ENCODE assay signal across 1 cellular context in the genomic region with DNA sequence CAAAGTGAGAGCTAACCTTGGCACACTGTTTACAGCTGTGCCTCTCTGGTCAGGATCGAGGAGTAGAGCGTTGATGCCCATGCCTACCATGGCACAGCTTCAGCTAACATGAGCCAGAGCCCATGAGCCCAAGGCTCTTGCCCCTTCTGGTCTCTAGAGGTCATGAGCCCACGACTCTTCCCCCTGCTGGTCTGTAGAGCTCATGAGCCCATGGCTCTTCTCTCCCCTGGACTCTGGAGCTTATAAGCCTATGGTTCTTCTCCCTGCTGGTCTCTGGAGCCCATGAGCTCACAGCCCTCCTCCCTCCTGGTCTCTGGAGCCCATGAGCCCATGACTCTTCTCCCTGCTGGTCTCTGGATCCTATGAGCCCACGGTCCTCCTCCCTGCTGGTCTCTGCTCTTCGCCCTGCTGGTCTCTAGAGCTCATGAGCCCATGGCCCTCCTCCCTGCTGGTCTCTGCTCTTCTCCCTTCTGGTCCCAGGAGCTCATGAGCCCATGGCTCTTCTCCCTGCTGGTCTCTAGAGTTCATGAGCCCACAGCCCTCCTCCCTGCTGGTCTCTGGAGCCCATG.
TF ChIP-seq lines count a peak whose summit lies in the region.

No MANE protein-coding gene starts in this region.

TF ChIP-seq in K562, 482 proteins besides CTCF, POLR2A, EP300 and RAD21:
- TF ChIP-seq, protein P1, sequence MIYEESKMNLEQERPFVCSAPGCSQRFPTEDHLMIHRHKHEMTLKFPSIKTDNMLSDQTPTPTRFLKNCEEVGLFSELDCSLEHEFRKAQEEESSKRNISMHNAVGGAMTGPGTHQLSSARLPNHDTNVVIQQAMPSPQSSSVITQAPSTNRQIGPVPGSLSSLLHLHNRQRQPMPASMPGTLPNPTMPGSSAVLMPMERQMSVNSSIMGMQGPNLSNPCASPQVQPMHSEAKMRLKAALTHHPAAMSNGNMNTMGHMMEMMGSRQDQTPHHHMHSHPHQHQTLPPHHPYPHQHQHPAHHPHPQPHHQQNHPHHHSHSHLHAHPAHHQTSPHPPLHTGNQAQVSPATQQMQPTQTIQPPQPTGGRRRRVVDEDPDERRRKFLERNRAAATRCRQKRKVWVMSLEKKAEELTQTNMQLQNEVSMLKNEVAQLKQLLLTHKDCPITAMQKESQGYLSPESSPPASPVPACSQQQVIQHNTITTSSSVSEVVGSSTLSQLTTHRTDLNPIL (CRISPR knock-in tag; IDR thresholded peaks at IDR 0.05): no peak
- TF ChIP-seq SNRNP70 (optimal IDR thresholded peaks at IDR 0.05; ENCODE audit: low read depth, low read length) (no peak), ZKSCAN8 (CRISPR knock-in tag; IDR thresholded peaks at IDR 0.05) (no peak), XRCC4 (IDR thresholded peaks at IDR 0.05; ENCODE audit: extremely low read depth, insufficient read depth, insufficient read length) (no peak), RB1 (IDR thresholded peaks at IDR 0.05; ENCODE audit: low read depth) (no peak), RBM34 (IDR thresholded peaks at IDR 0.05; ENCODE audit: borderline replicate concordance, insufficient read depth, low read length) (no peak), RBM15 (IDR thresholded peaks at IDR 0.05; ENCODE audit: insufficient read depth, low read length) (no peak), ZNF217 (CRISPR knock-in tag; IDR thresholded peaks at IDR 0.05) (no peak), ZNF699 (CRISPR knock-in tag; IDR thresholded peaks at IDR 0.05; ENCODE audit: insufficient replicate concordance) (no peak), CBFA2T2 (conservative IDR thresholded peaks at IDR 0.05) (no peak), DNMT1 (IDR thresholded peaks at IDR 0.05) (no peak), MCM7 (IDR thresholded peaks at IDR 0.05) (no peak)
- TF ChIP-seq, protein P2, sequence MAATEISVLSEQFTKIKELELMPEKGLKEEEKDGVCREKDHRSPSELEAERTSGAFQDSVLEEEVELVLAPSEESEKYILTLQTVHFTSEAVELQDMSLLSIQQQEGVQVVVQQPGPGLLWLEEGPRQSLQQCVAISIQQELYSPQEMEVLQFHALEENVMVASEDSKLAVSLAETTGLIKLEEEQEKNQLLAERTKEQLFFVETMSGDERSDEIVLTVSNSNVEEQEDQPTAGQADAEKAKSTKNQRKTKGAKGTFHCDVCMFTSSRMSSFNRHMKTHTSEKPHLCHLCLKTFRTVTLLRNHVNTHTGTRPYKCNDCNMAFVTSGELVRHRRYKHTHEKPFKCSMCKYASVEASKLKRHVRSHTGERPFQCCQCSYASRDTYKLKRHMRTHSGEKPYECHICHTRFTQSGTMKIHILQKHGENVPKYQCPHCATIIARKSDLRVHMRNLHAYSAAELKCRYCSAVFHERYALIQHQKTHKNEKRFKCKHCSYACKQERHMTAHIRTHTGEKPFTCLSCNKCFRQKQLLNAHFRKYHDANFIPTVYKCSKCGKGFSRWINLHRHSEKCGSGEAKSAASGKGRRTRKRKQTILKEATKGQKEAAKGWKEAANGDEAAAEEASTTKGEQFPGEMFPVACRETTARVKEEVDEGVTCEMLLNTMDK (IDR thresholded peaks at IDR 0.05; ENCODE audit: borderline replicate concordance, insufficient read depth, low read depth, low read length, poor library complexity, severe bottlenecking): no peak
- TF ChIP-seq, protein P3, sequence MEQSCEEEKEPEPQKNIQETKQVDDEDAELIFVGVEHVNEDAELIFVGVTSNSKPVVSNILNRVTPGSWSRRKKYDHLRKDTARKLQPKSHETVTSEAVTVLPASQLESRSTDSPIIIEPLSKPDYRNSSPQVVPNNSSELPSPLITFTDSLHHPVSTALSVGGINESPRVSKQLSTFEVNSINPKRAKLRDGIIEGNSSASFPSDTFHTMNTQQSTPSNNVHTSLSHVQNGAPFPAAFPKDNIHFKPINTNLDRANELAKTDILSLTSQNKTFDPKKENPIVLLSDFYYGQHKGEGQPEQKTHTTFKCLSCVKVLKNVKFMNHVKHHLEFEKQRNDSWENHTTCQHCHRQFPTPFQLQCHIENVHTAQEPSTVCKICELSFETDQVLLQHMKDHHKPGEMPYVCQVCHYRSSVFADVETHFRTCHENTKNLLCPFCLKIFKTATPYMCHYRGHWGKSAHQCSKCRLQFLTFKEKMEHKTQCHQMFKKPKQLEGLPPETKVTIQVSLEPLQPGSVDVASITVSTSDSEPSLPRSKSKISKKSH (CRISPR knock-in tag; IDR thresholded peaks at IDR 0.05): no peak
- TF ChIP-seq, protein P4, sequence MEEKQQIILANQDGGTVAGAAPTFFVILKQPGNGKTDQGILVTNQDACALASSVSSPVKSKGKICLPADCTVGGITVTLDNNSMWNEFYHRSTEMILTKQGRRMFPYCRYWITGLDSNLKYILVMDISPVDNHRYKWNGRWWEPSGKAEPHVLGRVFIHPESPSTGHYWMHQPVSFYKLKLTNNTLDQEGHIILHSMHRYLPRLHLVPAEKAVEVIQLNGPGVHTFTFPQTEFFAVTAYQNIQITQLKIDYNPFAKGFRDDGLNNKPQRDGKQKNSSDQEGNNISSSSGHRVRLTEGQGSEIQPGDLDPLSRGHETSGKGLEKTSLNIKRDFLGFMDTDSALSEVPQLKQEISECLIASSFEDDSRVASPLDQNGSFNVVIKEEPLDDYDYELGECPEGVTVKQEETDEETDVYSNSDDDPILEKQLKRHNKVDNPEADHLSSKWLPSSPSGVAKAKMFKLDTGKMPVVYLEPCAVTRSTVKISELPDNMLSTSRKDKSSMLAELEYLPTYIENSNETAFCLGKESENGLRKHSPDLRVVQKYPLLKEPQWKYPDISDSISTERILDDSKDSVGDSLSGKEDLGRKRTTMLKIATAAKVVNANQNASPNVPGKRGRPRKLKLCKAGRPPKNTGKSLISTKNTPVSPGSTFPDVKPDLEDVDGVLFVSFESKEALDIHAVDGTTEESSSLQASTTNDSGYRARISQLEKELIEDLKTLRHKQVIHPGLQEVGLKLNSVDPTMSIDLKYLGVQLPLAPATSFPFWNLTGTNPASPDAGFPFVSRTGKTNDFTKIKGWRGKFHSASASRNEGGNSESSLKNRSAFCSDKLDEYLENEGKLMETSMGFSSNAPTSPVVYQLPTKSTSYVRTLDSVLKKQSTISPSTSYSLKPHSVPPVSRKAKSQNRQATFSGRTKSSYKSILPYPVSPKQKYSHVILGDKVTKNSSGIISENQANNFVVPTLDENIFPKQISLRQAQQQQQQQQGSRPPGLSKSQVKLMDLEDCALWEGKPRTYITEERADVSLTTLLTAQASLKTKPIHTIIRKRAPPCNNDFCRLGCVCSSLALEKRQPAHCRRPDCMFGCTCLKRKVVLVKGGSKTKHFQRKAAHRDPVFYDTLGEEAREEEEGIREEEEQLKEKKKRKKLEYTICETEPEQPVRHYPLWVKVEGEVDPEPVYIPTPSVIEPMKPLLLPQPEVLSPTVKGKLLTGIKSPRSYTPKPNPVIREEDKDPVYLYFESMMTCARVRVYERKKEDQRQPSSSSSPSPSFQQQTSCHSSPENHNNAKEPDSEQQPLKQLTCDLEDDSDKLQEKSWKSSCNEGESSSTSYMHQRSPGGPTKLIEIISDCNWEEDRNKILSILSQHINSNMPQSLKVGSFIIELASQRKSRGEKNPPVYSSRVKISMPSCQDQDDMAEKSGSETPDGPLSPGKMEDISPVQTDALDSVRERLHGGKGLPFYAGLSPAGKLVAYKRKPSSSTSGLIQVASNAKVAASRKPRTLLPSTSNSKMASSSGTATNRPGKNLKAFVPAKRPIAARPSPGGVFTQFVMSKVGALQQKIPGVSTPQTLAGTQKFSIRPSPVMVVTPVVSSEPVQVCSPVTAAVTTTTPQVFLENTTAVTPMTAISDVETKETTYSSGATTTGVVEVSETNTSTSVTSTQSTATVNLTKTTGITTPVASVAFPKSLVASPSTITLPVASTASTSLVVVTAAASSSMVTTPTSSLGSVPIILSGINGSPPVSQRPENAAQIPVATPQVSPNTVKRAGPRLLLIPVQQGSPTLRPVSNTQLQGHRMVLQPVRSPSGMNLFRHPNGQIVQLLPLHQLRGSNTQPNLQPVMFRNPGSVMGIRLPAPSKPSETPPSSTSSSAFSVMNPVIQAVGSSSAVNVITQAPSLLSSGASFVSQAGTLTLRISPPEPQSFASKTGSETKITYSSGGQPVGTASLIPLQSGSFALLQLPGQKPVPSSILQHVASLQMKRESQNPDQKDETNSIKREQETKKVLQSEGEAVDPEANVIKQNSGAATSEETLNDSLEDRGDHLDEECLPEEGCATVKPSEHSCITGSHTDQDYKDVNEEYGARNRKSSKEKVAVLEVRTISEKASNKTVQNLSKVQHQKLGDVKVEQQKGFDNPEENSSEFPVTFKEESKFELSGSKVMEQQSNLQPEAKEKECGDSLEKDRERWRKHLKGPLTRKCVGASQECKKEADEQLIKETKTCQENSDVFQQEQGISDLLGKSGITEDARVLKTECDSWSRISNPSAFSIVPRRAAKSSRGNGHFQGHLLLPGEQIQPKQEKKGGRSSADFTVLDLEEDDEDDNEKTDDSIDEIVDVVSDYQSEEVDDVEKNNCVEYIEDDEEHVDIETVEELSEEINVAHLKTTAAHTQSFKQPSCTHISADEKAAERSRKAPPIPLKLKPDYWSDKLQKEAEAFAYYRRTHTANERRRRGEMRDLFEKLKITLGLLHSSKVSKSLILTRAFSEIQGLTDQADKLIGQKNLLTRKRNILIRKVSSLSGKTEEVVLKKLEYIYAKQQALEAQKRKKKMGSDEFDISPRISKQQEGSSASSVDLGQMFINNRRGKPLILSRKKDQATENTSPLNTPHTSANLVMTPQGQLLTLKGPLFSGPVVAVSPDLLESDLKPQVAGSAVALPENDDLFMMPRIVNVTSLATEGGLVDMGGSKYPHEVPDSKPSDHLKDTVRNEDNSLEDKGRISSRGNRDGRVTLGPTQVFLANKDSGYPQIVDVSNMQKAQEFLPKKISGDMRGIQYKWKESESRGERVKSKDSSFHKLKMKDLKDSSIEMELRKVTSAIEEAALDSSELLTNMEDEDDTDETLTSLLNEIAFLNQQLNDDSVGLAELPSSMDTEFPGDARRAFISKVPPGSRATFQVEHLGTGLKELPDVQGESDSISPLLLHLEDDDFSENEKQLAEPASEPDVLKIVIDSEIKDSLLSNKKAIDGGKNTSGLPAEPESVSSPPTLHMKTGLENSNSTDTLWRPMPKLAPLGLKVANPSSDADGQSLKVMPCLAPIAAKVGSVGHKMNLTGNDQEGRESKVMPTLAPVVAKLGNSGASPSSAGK (IDR thresholded peaks at IDR 0.05): no peak
